Comparison of ENCODE assay signal across 30 cellular contexts in the genomic region with DNA sequence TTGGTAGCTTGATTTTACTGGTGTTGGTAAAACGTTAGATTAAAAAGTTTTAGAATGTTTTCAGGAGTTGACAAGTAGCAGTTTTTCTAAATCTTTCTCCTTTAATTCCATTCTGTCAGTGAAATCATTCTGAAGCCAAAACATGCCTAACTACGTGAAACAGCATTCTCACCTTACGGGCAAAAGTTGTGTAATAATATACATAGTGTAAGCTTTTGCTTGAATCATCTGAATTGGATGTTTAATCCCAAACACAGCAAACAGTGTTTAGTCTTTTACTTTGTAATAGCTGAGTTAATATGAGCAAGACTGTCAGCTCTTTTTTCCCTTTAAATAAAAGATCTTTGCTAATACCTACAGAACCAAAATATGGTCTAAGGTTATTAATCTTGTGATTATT.
"Had no signal": no experiment of that assay in that cellular context is flagged by ENCODE, and none has a peak within 500 bp of the region (broad histone marks: within the 10 kb centered on the region; RNA-seq: fewer than 3 reads in every experiment).

No MANE protein-coding gene starts in this region.

- DNase-seq: hippocampal formation; kidney; left colon; left lung; lower lobe of right lung; mesendoderm; naive B cell; nucleus accumbens; pancreas; posterior cingulate gyrus; retina; right cardiac atrium; stimulated activated CD4-positive, alpha-beta T cell treated with anti-CD3 and anti-CD28 coated beads, Interleukin-12 subunit alpha, Interleukin-12 subunit beta, amount 100 ng/mL, for 4 hours; stimulated activated CD4-positive, alpha-beta T cell treated with anti-CD3 and anti-CD28 coated beads, Interleukin-15, amount 100 ng/mL, for 24 hours; stimulated activated CD4-positive, alpha-beta T cell treated with anti-CD3 and anti-CD28 coated beads, Interleukin-2, amount 100 ng/mL, for 24 hours; stimulated activated CD4-positive, alpha-beta T cell treated with anti-CD3 and anti-CD28 coated beads, Interleukin-4, amount 100 ng/mL, for 1 hour; stimulated activated naive B cell treated with anti-CD40 and anti-IgM and Interleukin-4, amounts not matched to agents 10 μg/mL and 1 μg/mL and 100 μg/mL, for 72 hours; stimulated activated naive CD8-positive, alpha-beta T cell treated with anti-CD3 and anti-CD28 coated beads, Interleukin-15, Interleukin-2, amounts not matched to agents 100 U/mL and 50 U/mL, for 24 hours; stomach; testis; thyroid gland; transverse colon; upper lobe of left lung had no signal

- ATAC-seq: left colon; left lung; lower lobe of right lung; natural killer cell treated with Interleukin-12 subunit alpha and Interleukin-12 subunit beta and Interleukin-15 and Interleukin-18, amount 100 ng/mL, for 72 hours; pancreas; right cardiac atrium; sciatic nerve; stimulated activated naive B cell treated with anti-CD40 and anti-IgM and Interleukin-4, amounts not matched to agents 10 μg/mL and 1 μg/mL and 100 μg/mL, for 72 hours; stimulated activated naive CD8-positive, alpha-beta T cell treated with anti-CD3 and anti-CD28 coated beads, Interleukin-15, Interleukin-2, amounts not matched to agents 100 U/mL and 50 U/mL, for 24 hours had no signal

- H3K4me3 ChIP-seq: left lung, lower lobe of right lung, pancreas, prostate gland, skin epidermis, stomach, testis, thyroid gland, transverse colon, upper lobe of left lung, vagina had no signal

- H3K4me3 Mint-ChIP-seq: mesothelial cell of epicardium; naive B cell; natural killer cell treated with Interleukin-12 subunit alpha and Interleukin-12 subunit beta and Interleukin-15 and Interleukin-18, amount 100 ng/mL, for 72 hours; stimulated activated naive B cell treated with anti-CD40 and anti-IgM and Interleukin-4, amounts not matched to agents 10 μg/mL and 1 μg/mL and 100 μg/mL, for 72 hours had no signal

- H3K27ac Mint-ChIP-seq: mesothelial cell of epicardium; naive B cell; natural killer cell treated with Interleukin-12 subunit alpha and Interleukin-12 subunit beta and Interleukin-15 and Interleukin-18, amount 100 ng/mL, for 72 hours; stimulated activated naive B cell treated with anti-CD40 and anti-IgM and Interleukin-4, amounts not matched to agents 10 μg/mL and 1 μg/mL and 100 μg/mL, for 72 hours had no signal

- H3K9me3 ChIP-seq: left lung, lower lobe of right lung, pancreas, prostate gland, stomach, testis, thyroid gland, transverse colon, upper lobe of left lung, vagina had no signal

- FAIRE-seq: islet of Langerhans, kidney, pancreas had no signal

- H3K27me3 ChIP-seq: pancreas, testis, thyroid gland, upper lobe of left lung, vagina had no signal

- H3K27ac ChIP-seq: left lung, lower lobe of right lung, pancreas, prostate gland, skin epidermis, stomach, testis, thyroid gland, transverse colon, upper lobe of left lung, vagina had no signal

- H3K36me3 ChIP-seq: left lung, lower lobe of right lung, pancreas, prostate gland, stomach, thyroid gland, transverse colon, upper lobe of left lung, vagina had no signal

- H3K36me3 Mint-ChIP-seq: mesothelial cell of epicardium; naive B cell; natural killer cell treated with Interleukin-12 subunit alpha and Interleukin-12 subunit beta and Interleukin-15 and Interleukin-18, amount 100 ng/mL, for 72 hours; stimulated activated naive B cell treated with anti-CD40 and anti-IgM and Interleukin-4, amounts not matched to agents 10 μg/mL and 1 μg/mL and 100 μg/mL, for 72 hours had no signal

- H3K9me3 Mint-ChIP-seq: mesothelial cell of epicardium; naive B cell; natural killer cell treated with Interleukin-12 subunit alpha and Interleukin-12 subunit beta and Interleukin-15 and Interleukin-18, amount 100 ng/mL, for 72 hours; stimulated activated naive B cell treated with anti-CD40 and anti-IgM and Interleukin-4, amounts not matched to agents 10 μg/mL and 1 μg/mL and 100 μg/mL, for 72 hours had no signal

- H3K4me1 ChIP-seq: left lung, lower lobe of right lung, pancreas, prostate gland, stomach, testis, thyroid gland, transverse colon, upper lobe of left lung had no signal
